ENCODE assay signal across 8 cellular contexts in the genomic region with DNA sequence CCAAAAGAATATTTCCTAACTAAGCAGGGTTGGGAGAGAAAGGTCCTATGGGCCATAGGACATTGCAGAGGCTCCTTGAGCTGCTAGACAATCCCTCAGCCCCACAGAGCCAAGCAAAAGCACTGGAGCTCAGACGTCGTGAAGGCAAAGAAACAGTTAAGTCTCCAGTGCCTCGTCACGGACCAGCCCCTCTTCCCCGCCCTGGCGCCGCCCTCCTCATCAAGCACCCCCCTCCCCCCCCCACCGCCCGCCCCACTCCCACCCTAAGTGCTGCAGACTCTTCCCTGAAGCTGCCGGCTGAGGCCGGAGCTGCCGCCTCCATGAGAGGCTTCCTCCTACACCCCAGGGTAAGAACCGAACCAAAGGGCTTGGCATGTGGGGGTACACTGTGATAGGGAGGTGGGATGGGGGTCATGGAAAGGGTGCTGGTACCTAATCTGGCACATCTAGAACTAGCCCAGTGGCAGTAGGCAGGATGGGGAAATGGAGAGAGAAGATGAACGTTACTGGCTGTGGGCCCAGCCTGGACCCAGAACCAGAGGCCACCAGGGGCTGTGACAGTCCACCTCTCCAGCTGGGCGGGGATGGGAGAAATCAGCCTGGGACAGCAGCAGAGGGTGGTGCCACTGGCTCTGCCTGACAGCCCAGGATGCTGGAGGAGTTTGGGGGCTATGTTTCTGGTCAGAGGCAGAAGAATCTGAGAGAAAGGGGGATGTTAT. TPM values are rescaled to one million over a fixed set of nuclear protein-coding genes. Genes with fewer than 3 reads are reported as not detected.
DNase-seq lines count a peak whose midpoint lies in the region; ATAC-seq, FAIRE-seq and TF ChIP-seq lines count a peak whose summit lies in the region.

A gene (plus strand): TSS at position 255 of the 719 bp plus-strand sequence. CDS start 3,866 bp downstream, outside the sequence.

- H2AK5ac ChIP-seq in H1 (ENCODE audit: low read depth, low read length): no peak within 1 kb of the TSS

- peak; percentile 28 for DNase-seq in GM13976 (ENCODE audit: low spot score)
- DNase-seq in NCI-H82 treated with DMSO at 0.1 percent for 48 hours (lab: John Stamatoyannopoulos, UW; ENCODE audit: unreplicated experiment): peak; percentile 81
- peak in 1 of 2 experiments; percentile 63 for DNase-seq in H1 (ENCODE audit: low read depth in 1 of 2, low spot score in 2 of 2)
- DNase-seq in medulla oblongata (ENCODE audit: extremely low spot score): peak; percentile 70
- DNase-seq in thoracic aorta (ENCODE audit: low spot score): no peak

- peak within 1 kb of the TSS; percentile 37 for H4K8ac ChIP-seq in H1 (ENCODE audit: extremely low read depth, insufficient read depth, low read length)

- H2AFZ ChIP-seq in H1 (ENCODE audit: low read length): peak within 1 kb of the TSS; percentile 56

- no peak within 1 kb of the TSS; a peak in 1 of 7 replicates for H3K9ac ChIP-seq in H1 (replicated peaks in 1 of 4; ENCODE audit: extremely low read depth in 1 of 4, low read depth in 3 of 4, low read length in 3 of 4)

- no peak for ATAC-seq in thoracic aorta (ENCODE audit: insufficient number of reproducible peaks, low FRiP score, low read depth)
- ATAC-seq in GM21825 (IDR thresholded peaks at IDR 0.05; ENCODE audit: unreplicated experiment): no peak
- no peak for ATAC-seq in GM18858 (IDR thresholded peaks at IDR 0.05; ENCODE audit: unreplicated experiment)
- no peak for ATAC-seq in GM21390 (IDR thresholded peaks at IDR 0.05; ENCODE audit: unreplicated experiment)

- WGBS in H1 (ENCODE audit: extremely low coverage in 1 of 2, insufficient coverage in 1 of 2, insufficient read length in 1 of 2, insufficient replicate concordance in 2 of 2, low coverage in 1 of 2, low lambda C conversion rate in 2 of 2, missing lambda C conversion rate in 1 of 2), 2 experiments: 2% methylated on average over 6 of the region's 15 CpGs; no CpG with 5 or more reads in 1 of the 2 experiments

- FAIRE-seq in H1 (lab: Jason Lieb, UNC): no peak

- H3K36me3 ChIP-seq in H1 (ENCODE audit: control insufficient read depth in 2 of 4, insufficient read depth in 4 of 4, low read length in 3 of 4) (no peaks in the 10 kb centered on the region), thoracic aorta (peaks cover 21% of the 10 kb centered on the region)

- no peak within 1 kb of the TSS for H4K5ac ChIP-seq in H1 (ENCODE audit: insufficient read length, low read depth, low read length)

- H3K56ac ChIP-seq in H1 (replicated peaks; ENCODE audit: insufficient read length, low read depth, low read length): no peak within 1 kb of the TSS

- in situ Hi-C loops in GM13976 (cut with MboI; ENCODE audit: low sequenced_read_pairs, unreplicated experiment): no loop called here

- peak within 1 kb of the TSS; percentile 78 to 92 for H3K4me2 ChIP-seq in H1 (ENCODE audit: insufficient read depth in 1 of 2, low read depth in 2 of 2, low read length in 2 of 2)

- no peak within 1 kb of the TSS for H4K91ac ChIP-seq in H1 (replicated peaks; ENCODE audit: insufficient read length, low read length)

- H3K4me1 ChIP-seq in H1 (replicated peaks in 1 of 4; ENCODE audit: control insufficient read depth in 3 of 4, insufficient read depth in 4 of 4, low read length in 3 of 4) (peaks cover 11 to 21% (median 13%) of the 10 kb centered on the region in 4 experiments; a peak in 6 of 7 replicates), thoracic aorta (ENCODE audit: control insufficient read depth in 1 of 2, low read depth in 2 of 2) (peaks cover 0 to 26% of the 10 kb centered on the region in 2 donors)

- POLR2A ChIA-PET in H1 (lab: Charles Lee; ENCODE audit: partially characterized antibody): interaction anchor here (1.4 to 1.8 kb wide), 3 partner anchors 9 to 35 kb away, joined by 3 to 6 read pairs (median 4); a partner anchor contains a TSS

- TF ChIP-seq CTCF in GM13976 (IDR thresholded peaks at IDR 0.05; ENCODE audit: borderline replicate concordance, control extremely low read depth, extremely low read depth, insufficient read depth, missing control alignments): no peak
- peak in 1 of 3 experiments; percentile 8; a peak in 1 of 4 replicates for TF ChIP-seq CTCF in H1 (IDR thresholded peaks at IDR 0.05; ENCODE audit: control extremely low read depth in 1 of 3, insufficient read depth in 1 of 3, low read depth in 1 of 3, low read length in 3 of 3)
- no peak for TF ChIP-seq CTCF in thoracic aorta (IDR thresholded peaks at IDR 0.05)

- TF ChIP-seq EP300 in H1 (IDR thresholded peaks at IDR 0.05; ENCODE audit: borderline replicate concordance in 1 of 2, low read depth in 2 of 2, low read length in 2 of 2): no peak

- CTCF ChIA-PET in H1 (lab: Charles Lee; ENCODE audit: partially characterized antibody): interaction anchor here (0.6 to 9.4 kb wide), 7 partner anchors 10 to 146 kb away, joined by 3 to 121 read pairs (median 10); a partner anchor contains a TSS

- no peaks in the 10 kb centered on the region for H3K79me1 ChIP-seq in H1 (ENCODE audit: low read depth, low read length)

- peaks cover under 1 to 36% (median 25%) of the 10 kb centered on the region in 4 experiments for H3K27me3 ChIP-seq in H1 (replicated peaks in 1 of 4; ENCODE audit: control insufficient read depth in 3 of 4, extremely low read depth in 1 of 4, insufficient read depth in 3 of 4, low read length in 3 of 4)
- H3K27me3 ChIP-seq in thoracic aorta (replicated peaks; ENCODE audit: insufficient read depth): no peaks in the 10 kb centered on the region

- peak within 1 kb of the TSS; percentile 83; the same call in 1 of the 2 replicates for H2BK15ac ChIP-seq in H1 (ENCODE audit: low read length)

- TF ChIP-seq POLR2A in H1 (IDR thresholded peaks at IDR 0.05; ENCODE audit: control extremely low read depth in 1 of 2, low read depth in 2 of 2, low read length in 2 of 2): no peak

- no peaks in the 10 kb centered on the region for H3K79me2 ChIP-seq in H1 (ENCODE audit: control insufficient read depth in 1 of 2, insufficient read depth in 2 of 2, low read length in 2 of 2)

- peak within 1 kb of the TSS; percentile 70; the same call in 1 of the 2 replicates for H2BK12ac ChIP-seq in H1 (ENCODE audit: low read depth, low read length)

- H4K20me1 ChIP-seq in H1 (replicated peaks in 1 of 2; ENCODE audit: control insufficient read depth in 1 of 2, insufficient read depth in 2 of 2, low read length in 2 of 2): no peaks in the 10 kb centered on the region

- peak within 1 kb of the TSS; percentile 24 for H3K18ac ChIP-seq in H1 (ENCODE audit: extremely low read depth, low read length)

- peak within 1 kb of the TSS; percentile 12 for H2BK120ac ChIP-seq in H1 (replicated peaks; ENCODE audit: low read depth, low read length)

- no peak within 1 kb of the TSS for H3K4ac ChIP-seq in H1 (replicated peaks; ENCODE audit: insufficient read length, low read depth, low read length)

- H3K23ac ChIP-seq in H1 (ENCODE audit: insufficient read length): no peak within 1 kb of the TSS

- H3K4me3 ChIP-seq in H1 (ENCODE audit: extremely low read depth in 1 of 4, insufficient read depth in 2 of 4, low read depth in 3 of 4, low read length in 4 of 4) (peak within 1 kb of the TSS; percentile 41 to 72 (median 52)), thoracic aorta (peak within 1 kb of the TSS; percentile 85)

- TF ChIP-seq RAD21 in H1 (IDR thresholded peaks at IDR 0.05 in 1 of 2, conservative IDR thresholded peaks at IDR 0.05 in 1 of 2; ENCODE audit: low read depth in 2 of 2, low read length in 2 of 2): no peak

- no peak within 1 kb of the TSS; the same call in 1 of the 2 replicates for H2BK5ac ChIP-seq in H1 (ENCODE audit: low read depth, low read length)

- H3K27ac ChIP-seq in H1 (ENCODE audit: low read depth, low read length): no peak within 1 kb of the TSS
- H3K27ac ChIP-seq in thoracic aorta: peak within 1 kb of the TSS; percentile 82 to 85

- H2BK20ac ChIP-seq in H1 (ENCODE audit: low read length): no peak within 1 kb of the TSS

- no peak within 1 kb of the TSS for H3K14ac ChIP-seq in H1 (ENCODE audit: insufficient read length)

- H3K9me3 ChIP-seq in H1 (ENCODE audit: insufficient read depth in 2 of 2, low read depth in 1 of 2, low read length in 1 of 2) (no peaks in the 10 kb centered on the region), thoracic aorta (no peaks in the 10 kb centered on the region)

- H3K23me2 ChIP-seq in H1 (ENCODE audit: low read depth, low read length): peaks cover 15% of the 10 kb centered on the region; the same call in 1 of the 2 replicates

TF ChIP-seq in H1, 55 proteins besides CTCF, POLR2A, EP300 and RAD21:
- TF ChIP-seq HDAC2 (IDR thresholded peaks at IDR 0.05; ENCODE audit: borderline replicate concordance in 1 of 2, low read depth in 2 of 2, low read length in 2 of 2) (no peak), SIN3A (conservative IDR thresholded peaks at IDR 0.05 in 1 of 2, IDR thresholded peaks at IDR 0.05 in 1 of 2; ENCODE audit: low read depth in 1 of 2, low read length in 2 of 2) (0 out of 4 replicates have a peak, but pooled peaks of 1 of the 2 experiments have one; percentile 65), CBX8 (IDR thresholded peaks at IDR 0.05; ENCODE audit: borderline replicate concordance, low read depth, low read length) (no peak), CREB1 (IDR thresholded peaks at IDR 0.05) (peak; percentile 26; the same call in 1 of the 2 replicates)

RNA-seq across cellular contexts. Expression of the gene that starts here (rescaled TPM):
- total RNA-seq in H1 (2021; fragmentation: NEBNext Ultra II Directional; extraction: Animal tissue kit (Norgen Biotek cat#: 25700)): 2.4 and 3.4 TPM in 2 replicates
- 0.57 and 0.80 TPM in 2 replicates for polyA plus RNA-seq in H1 (2011; rRNA removed)
- polyA plus RNA-seq in H1 (2011; cell fraction: cytosol; rRNA removed): 0.37 TPM
- 1.2 TPM for polyA plus RNA-seq in H1 (2011; cell fraction: nucleus; rRNA removed)
- 2.0 to 2.3 TPM (median 2.2 TPM) in 4 replicates for polyA plus RNA-seq in H1 (2012, experiment 1 of 2)
- polyA plus RNA-seq in H1 (2012, experiment 2 of 2): 0.56 TPM
- polyA plus RNA-seq in H1 (2013, experiment 1 of 2): 0.53 TPM
- 0.42 TPM for polyA plus RNA-seq in H1 (2013, experiment 2 of 2)
- 3.9 and 6.0 TPM in 2 replicates for polyA minus RNA-seq in H1 (2011; rRNA and poly(A)+ RNA removed)
- polyA minus RNA-seq in H1 (2011; cell fraction: cytosol; rRNA and poly(A)+ RNA removed): 2.5 TPM
- polyA minus RNA-seq in H1 (2011; cell fraction: nucleus; rRNA and poly(A)+ RNA removed): 2.4 TPM
- 10 to 100 TPM; 29.8 to 39.4 TPM for total RNA-seq in thoracic aorta
